In genomic region chr15:75431682-75432081, GRCh38 we compare ENCODE assay signal across 1 cellular context.
TF ChIP-seq lines count a peak whose summit lies in the region.

No MANE protein-coding gene starts in this region.

TF ChIP-seq in GM23338, 12 proteins besides CTCF, POLR2A, EP300 and RAD21:
- TF ChIP-seq REST (IDR thresholded peaks at IDR 0.05; ENCODE audit: unreplicated experiment) (no peak), ZNF462 (CRISPR knock-in tag; IDR thresholded peaks at IDR 0.05) (no peak), POLR2AphosphoS5 (IDR thresholded peaks at IDR 0.05; ENCODE audit: low read depth) (no peak), ZNF331 (CRISPR knock-in tag; IDR thresholded peaks at IDR 0.05; ENCODE audit: low read depth) (no peak), ETS1 (IDR thresholded peaks at IDR 0.05) (no peak), EZH2phosphoT487 (IDR thresholded peaks at IDR 0.05; ENCODE audit: unreplicated experiment) (no peak)
TF ChIP-seq in GM23338: peak in this region for 0.
